ENCODE assay signal across 8 cellular contexts in the genomic region with DNA sequence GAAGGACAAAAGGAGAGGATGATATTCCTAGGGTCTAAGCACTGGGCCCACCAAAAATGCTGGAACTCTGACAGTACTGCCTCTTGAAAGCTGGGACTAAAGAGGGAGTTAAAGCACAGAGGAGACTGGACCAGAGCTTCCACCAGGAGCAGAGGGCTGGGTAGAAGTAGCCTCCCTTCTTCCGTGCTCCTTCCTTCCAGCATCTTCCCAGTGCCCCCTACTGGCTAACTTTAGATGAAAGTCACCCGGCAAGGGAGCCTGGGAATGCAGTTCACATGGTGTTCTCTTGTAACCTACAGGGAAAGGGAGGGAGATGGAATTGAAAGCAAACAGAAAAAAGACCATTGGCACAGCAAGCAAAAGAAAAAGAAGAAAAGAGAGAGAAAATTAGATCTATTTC.
DNase-seq lines count a peak whose midpoint lies in the region; ATAC-seq and TF ChIP-seq lines count a peak whose summit lies in the region.

No MANE protein-coding gene starts in this region.

- TF ChIP-seq POLR2A in GM18505 (IDR thresholded peaks at IDR 0.05; ENCODE audit: borderline replicate concordance, extremely low read depth, insufficient read depth, insufficient read length), result no peak

- peaks cover 29% of the 10 kb centered on the region for H3K4me1 ChIP-seq in foreskin keratinocyte

- H3K27ac ChIP-seq in foreskin keratinocyte, result no peak overlapping the region

- in situ Hi-C loops in SK-MEL-5 (cut with HindIII; ENCODE audit: low pct_unique_long_range_greater_than_20kb, low sequenced_read_pairs), result no loop called here

- peak; percentile 71 for TF ChIP-seq CTCF in foreskin keratinocyte (conservative IDR thresholded peaks at IDR 0.05)

- intact Hi-C loops in sciatic nerve (cut with DNase I), result no loop called here

- DNase-seq in Ammon's horn (ENCODE audit: low spot score) (peak; percentile 30), SK-MEL-5 (ENCODE audit: low read depth, low spot score) (peak; percentile 90), foreskin keratinocyte (peak in 1 of 2 donors; percentile 55), sciatic nerve (ENCODE audit: low spot score) (no peak), mesenteric fat pad (ENCODE audit: low spot score) (no peak)
- no peak for DNase-seq in activated CD4-positive, alpha-beta T cell treated with anti-CD3 and anti-CD28 coated beads, Interleukin-2, amount 50 U/mL, for 4 hours

- H3K27me3 ChIP-seq in foreskin keratinocyte, result no peaks in the 10 kb centered on the region

- ATAC-seq in GM18505 (IDR thresholded peaks at IDR 0.05; ENCODE audit: unreplicated experiment) (peak; percentile 67), HG03378 (IDR thresholded peaks at IDR 0.05; ENCODE audit: unreplicated experiment) (peak; percentile 65), foreskin keratinocyte (peak; percentile 58), sciatic nerve (peak; percentile 75)

Comparison
In these comparisons a context has a peak if more than half of its experiments do, and no peak if none do; other contexts are left out.
1. DNase-seq: peak in Ammon's horn (single experiment) and SK-MEL-5 (single experiment); none in sciatic nerve (single experiment), mesenteric fat pad (single experiment) and activated CD4-positive, alpha-beta T cell treated with anti-CD3 and anti-CD28 coated beads, Interleukin-2, amount 50 U/mL, for 4 hours (0 of 2).
2. Peak in every context shown above with its lines, with median percentiles within 50 percentile points of each other: ATAC-seq.